Comparison of ENCODE assay signal across 8 cellular contexts in the genomic region with DNA sequence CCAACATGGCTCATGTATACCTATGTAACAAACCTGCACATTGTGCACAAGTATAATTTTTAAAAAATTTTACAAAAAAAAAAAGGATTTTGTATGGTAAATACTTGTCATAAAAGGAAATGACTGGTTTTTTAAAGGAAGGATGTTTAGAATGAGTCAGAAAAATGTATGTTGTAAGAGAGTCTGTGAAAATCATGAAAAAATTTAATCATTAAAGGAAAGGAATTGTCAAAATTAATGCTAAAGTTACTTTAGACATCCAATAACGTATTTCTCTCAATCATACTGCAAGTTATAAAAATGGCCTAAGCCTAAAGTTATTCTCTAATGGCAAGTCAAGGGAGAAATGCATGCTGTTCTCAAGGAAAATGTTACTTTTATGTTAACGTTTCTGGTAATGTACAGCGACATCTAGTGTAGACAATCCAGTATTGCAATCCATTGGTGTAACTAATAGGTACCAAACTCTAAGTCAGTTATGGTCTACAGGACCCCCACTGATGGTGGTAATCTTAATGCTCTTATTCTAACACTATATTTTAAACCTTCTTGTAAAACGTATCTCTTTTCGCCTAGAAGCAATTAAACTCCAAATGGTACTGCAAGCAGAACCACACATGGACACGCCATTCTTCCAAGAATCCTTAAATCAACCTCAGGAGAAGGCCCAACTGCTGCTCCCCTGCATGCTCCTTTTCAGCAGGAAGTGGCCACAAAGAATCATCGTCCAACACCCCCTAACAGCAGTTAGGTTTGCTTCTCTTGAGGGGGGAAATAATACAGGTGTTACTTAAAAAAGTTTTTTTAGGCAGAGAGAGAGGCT. TPM values are rescaled to one million over a fixed set of nuclear protein-coding genes. Genes with fewer than 3 reads are reported as not detected.
DNase-seq lines count a peak whose midpoint lies in the region; ATAC-seq, FAIRE-seq and TF ChIP-seq lines count a peak whose summit lies in the region.

No MANE protein-coding gene starts in this region.

- no peaks in the 10 kb centered on the region for H3K9me2 ChIP-seq in DOHH2 (replicated peaks; ENCODE audit: control insufficient read depth, low read length)

- H3K4me3 ChIP-seq in DOHH2 (ENCODE audit: low read length) (no peak overlapping the region), Peyer's patch (no peak overlapping the region)

- no peaks in the 10 kb centered on the region for H3K9me3 ChIP-seq in DOHH2 (ENCODE audit: control insufficient read depth, insufficient read depth, low read length)
- H3K9me3 ChIP-seq in Peyer's patch = no peaks in the 10 kb centered on the region

- no peak for TF ChIP-seq POLR2A in Peyer's patch (IDR thresholded peaks at IDR 0.05)

- peak; percentile 59 for DNase-seq in HT1080 (ENCODE audit: low read depth)
- no peak for DNase-seq in Peyer's patch
- no peak for DNase-seq in neural crest cell (ENCODE audit: low read depth, low spot score)
- DNase-seq in activated T-helper 1 cell treated with anti-CD3 and anti-CD28 coated beads, Interleukin-12 subunit alpha, Interleukin-12 subunit beta, Interleukin-2, Interleukin-4 antibody, amounts not matched to agents 30 ng/mL and 10 ng/mL and 1 ng/mL, durations not matched to agents 14 hours and 24 hours and 36 hours (ENCODE audit: low spot score) = no peak

- H3K27ac Mint-ChIP-seq in neural crest cell (ENCODE audit: unreplicated experiment) = no peak overlapping the region
- H3K27ac Mint-ChIP-seq in activated T-helper 1 cell treated with anti-CD3 and anti-CD28 coated beads, Interleukin-12 subunit alpha, Interleukin-12 subunit beta, Interleukin-2, Interleukin-4 antibody, amounts not matched to agents 30 ng/mL and 10 ng/mL and 1 ng/mL, durations not matched to agents 14 hours and 24 hours and 36 hours = no peak overlapping the region

- H3K27me3 ChIP-seq in DOHH2 (ENCODE audit: control insufficient read depth, low read length) = no peaks in the 10 kb centered on the region
- no peaks in the 10 kb centered on the region for H3K27me3 ChIP-seq in Peyer's patch

- H3K4me1 Mint-ChIP-seq in neural crest cell = peaks cover 29% of the 10 kb centered on the region
- peaks cover 5% of the 10 kb centered on the region for H3K4me1 Mint-ChIP-seq in activated T-helper 1 cell treated with anti-CD3 and anti-CD28 coated beads, Interleukin-12 subunit alpha, Interleukin-12 subunit beta, Interleukin-2, Interleukin-4 antibody, amounts not matched to agents 30 ng/mL and 10 ng/mL and 1 ng/mL, durations not matched to agents 14 hours and 24 hours and 36 hours (ENCODE audit: low read depth)

- ATAC-seq in GM18861 (IDR thresholded peaks at IDR 0.05; ENCODE audit: unreplicated experiment) (no peak), HG03135 (IDR thresholded peaks at IDR 0.05; ENCODE audit: unreplicated experiment) (no peak)

- no peaks in the 10 kb centered on the region for H3K36me3 ChIP-seq in DOHH2 (ENCODE audit: control insufficient read depth, low read length)
- no peaks in the 10 kb centered on the region for H3K36me3 ChIP-seq in Peyer's patch

- no peaks in the 10 kb centered on the region for H4K20me1 ChIP-seq in DOHH2 (ENCODE audit: control insufficient read depth, insufficient read depth, low read depth, low read length)

- H3K79me2 ChIP-seq in DOHH2 (ENCODE audit: control insufficient read depth, low read length) = no peaks in the 10 kb centered on the region

- no peaks in the 10 kb centered on the region for H3K36me3 Mint-ChIP-seq in neural crest cell (ENCODE audit: low read depth)
- H3K36me3 Mint-ChIP-seq in activated T-helper 1 cell treated with anti-CD3 and anti-CD28 coated beads, Interleukin-12 subunit alpha, Interleukin-12 subunit beta, Interleukin-2, Interleukin-4 antibody, amounts not matched to agents 30 ng/mL and 10 ng/mL and 1 ng/mL, durations not matched to agents 14 hours and 24 hours and 36 hours (ENCODE audit: low read depth) = no peaks in the 10 kb centered on the region

- H3K4me1 ChIP-seq in DOHH2 (ENCODE audit: control insufficient read depth, low read length) (no peaks in the 10 kb centered on the region), Peyer's patch (peaks cover 0 to 14% (median 0%) of the 10 kb centered on the region in 4 donors)

- no peak overlapping the region for H3K27ac ChIP-seq in DOHH2 (ENCODE audit: low read depth, low read length)
- no peak overlapping the region for H3K27ac ChIP-seq in Peyer's patch

- peak; percentile 65 for FAIRE-seq in endometrium (lab: Jason Lieb, UNC)

- no peak overlapping the region for H3K4me2 ChIP-seq in DOHH2 (ENCODE audit: low read length)

- no peak overlapping the region for H3K4me3 Mint-ChIP-seq in neural crest cell
- no peak overlapping the region for H3K4me3 Mint-ChIP-seq in activated T-helper 1 cell treated with anti-CD3 and anti-CD28 coated beads, Interleukin-12 subunit alpha, Interleukin-12 subunit beta, Interleukin-2, Interleukin-4 antibody, amounts not matched to agents 30 ng/mL and 10 ng/mL and 1 ng/mL, durations not matched to agents 14 hours and 24 hours and 36 hours

- intact Hi-C loops in activated T-helper 1 cell treated with anti-CD3 and anti-CD28 coated beads, Interleukin-12 subunit alpha, Interleukin-12 subunit beta, Interleukin-2, Interleukin-4 antibody, amounts not matched to agents 30 ng/mL and 10 ng/mL and 1 ng/mL, durations not matched to agents 14 hours and 24 hours and 36 hours (cut with micrococcal nuclease) = loop anchor here (2.0 kb wide), 1 partner anchor 343 kb away; no protein-coding TSS in a partner anchor

- H3K9me3 Mint-ChIP-seq in neural crest cell = no peaks in the 10 kb centered on the region
- no peaks in the 10 kb centered on the region for H3K9me3 Mint-ChIP-seq in activated T-helper 1 cell treated with anti-CD3 and anti-CD28 coated beads, Interleukin-12 subunit alpha, Interleukin-12 subunit beta, Interleukin-2, Interleukin-4 antibody, amounts not matched to agents 30 ng/mL and 10 ng/mL and 1 ng/mL, durations not matched to agents 14 hours and 24 hours and 36 hours

- no peaks in the 10 kb centered on the region for H3F3A ChIP-seq in DOHH2 (ENCODE audit: control insufficient read depth, insufficient read depth)

- TF ChIP-seq CTCF in DOHH2 (IDR thresholded peaks at IDR 0.05; ENCODE audit: low read depth, low read length, poor library complexity, severe bottlenecking) (peak; percentile 84), Peyer's patch (IDR thresholded peaks at IDR 0.05) (peak; percentile 40 to 83 (median 70)), neural crest cell (conservative IDR thresholded peaks at IDR 0.05) (peak; percentile 90)

- H3K27me3 Mint-ChIP-seq in neural crest cell (ENCODE audit: low read depth) = no peaks in the 10 kb centered on the region
- H3K27me3 Mint-ChIP-seq in activated T-helper 1 cell treated with anti-CD3 and anti-CD28 coated beads, Interleukin-12 subunit alpha, Interleukin-12 subunit beta, Interleukin-2, Interleukin-4 antibody, amounts not matched to agents 30 ng/mL and 10 ng/mL and 1 ng/mL, durations not matched to agents 14 hours and 24 hours and 36 hours (ENCODE audit: insufficient read depth) = no peaks in the 10 kb centered on the region

RNA-seq across cellular contexts. Expression of gene NCEH1, which starts 35.3 kb away (rescaled TPM):
- 49.9 and 72.2 TPM in 2 replicates for total RNA-seq in HT1080 (2014; rRNA removed; shearing (Covaris generic))
- 114 and 133 TPM in 2 replicates for polyA plus RNA-seq in HT1080 (2015; cell fraction: cytosol; rRNA removed)
- polyA plus RNA-seq in HT1080 (2015; cell fraction: nucleus; rRNA removed) = 152 and 161 TPM in 2 replicates
- total RNA-seq in Peyer's patch (10 to 100 TPM in 2 of 4 donors, 1 to 10 TPM in 2; 6.6 to 15.8 (median 10.6) TPM), neural crest cell (1.8 and 2.3 TPM in 2 replicates)
- 7.4 and 8.8 TPM in 2 replicates for total RNA-seq in activated T-helper 1 cell treated with anti-CD3 and anti-CD28 coated beads, Interleukin-12 subunit alpha, Interleukin-12 subunit beta, Interleukin-2, Interleukin-4 antibody, amounts not matched to agents 30 ng/mL and 10 ng/mL and 1 ng/mL, durations not matched to agents 14 hours and 24 hours and 36 hours
